ENCODE assay signal across 9 cellular contexts in the genomic region with DNA sequence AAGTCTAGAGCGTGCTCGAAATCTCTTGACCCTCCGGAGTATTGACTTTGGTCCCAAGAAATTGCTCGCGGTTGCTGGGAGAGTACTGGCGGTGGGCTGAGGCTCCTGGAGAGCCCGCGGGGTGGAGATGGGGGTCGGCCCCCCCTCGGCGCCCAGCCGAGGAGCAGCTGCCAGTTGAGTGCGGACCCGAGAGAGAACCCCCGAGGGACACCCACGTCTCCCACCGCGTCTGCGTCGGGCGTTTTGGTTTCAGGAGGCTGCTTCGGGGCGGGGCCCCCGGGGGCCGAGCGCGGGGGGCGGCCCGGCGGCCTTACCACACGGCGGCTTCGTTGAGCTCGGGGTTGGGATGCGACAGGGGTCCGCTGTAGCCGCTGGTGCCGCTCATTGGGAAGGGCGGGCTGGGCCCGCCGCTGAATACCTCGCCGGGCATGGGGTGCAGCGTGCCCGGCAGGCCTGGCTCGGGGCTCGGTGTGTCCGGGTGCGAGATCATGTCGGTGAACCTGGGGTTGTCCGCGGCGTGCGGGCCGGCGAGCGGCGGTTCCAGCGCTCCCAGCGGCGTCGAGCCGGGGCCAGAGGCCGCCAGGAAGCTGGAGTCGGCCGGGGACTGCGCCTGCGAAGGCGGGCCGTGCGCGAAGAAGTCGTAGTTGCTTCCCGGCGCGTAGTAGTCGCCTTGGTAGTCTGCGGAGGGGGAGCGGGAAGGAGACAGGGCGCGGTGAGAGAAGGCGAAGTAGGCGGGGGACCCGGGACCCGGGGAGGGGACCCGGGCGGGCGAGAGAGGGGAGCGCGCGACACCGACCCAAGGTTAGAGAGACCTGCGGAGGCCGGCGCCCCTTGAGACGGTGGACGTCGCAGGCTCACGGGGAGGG. TPM values are rescaled to one million over a fixed set of nuclear protein-coding genes. Genes with fewer than 3 reads are reported as not detected.
DNase-seq lines count a peak whose midpoint lies in the region; ATAC-seq and TF ChIP-seq lines count a peak whose summit lies in the region.
"Had no signal": no experiment of that assay in that cellular context is flagged by ENCODE, and none has a peak within 500 bp of the region (broad histone marks: within the 10 kb centered on the region; RNA-seq: fewer than 3 reads in every experiment).

No MANE protein-coding gene starts in this region.

- H3K4me3 Mint-ChIP-seq in neural crest cell, result peak overlapping the region; percentile 50

- 12 to 19% methylated on average over 99 of the region's 99 CpGs for WGBS in ectodermal cell, 2 experiments

- H3K9me3 ChIP-seq in ectodermal cell (ENCODE audit: control insufficient read depth, low read length), result no peaks in the 10 kb centered on the region

- H3K27me3 Mint-ChIP-seq in neural crest cell (ENCODE audit: low read depth), result peaks cover 98% of the 10 kb centered on the region

- no peak overlapping the region for H3K27ac ChIP-seq in ectodermal cell (ENCODE audit: insufficient read depth, low read depth, low read length, poor library complexity, severe bottlenecking)

- peaks cover 3% of the 10 kb centered on the region for H3K36me3 Mint-ChIP-seq in neural crest cell (ENCODE audit: low read depth)

- no peaks in the 10 kb centered on the region for H3K36me3 ChIP-seq in ectodermal cell (ENCODE audit: control insufficient read depth, insufficient read depth, low read length)

- in situ Hi-C loops in GM13976 (cut with MboI; ENCODE audit: low sequenced_read_pairs, unreplicated experiment), result loop anchor here (25.0 kb wide), 2 partner anchors 449 to 949 kb away; partner anchors contain the start of gene TBX5

- peaks cover 21% of the 10 kb centered on the region for H3K4me1 Mint-ChIP-seq in neural crest cell

- no peak overlapping the region for H3K27ac Mint-ChIP-seq in neural crest cell (ENCODE audit: unreplicated experiment)

- H3K4me3 ChIP-seq in ectodermal cell (ENCODE audit: insufficient read depth, low read depth, low read length), result peak overlapping the region; percentile 28

- H3K9me3 Mint-ChIP-seq in neural crest cell, result no peaks in the 10 kb centered on the region

- H3K27me3 ChIP-seq in ectodermal cell (ENCODE audit: control insufficient read depth, insufficient read depth, low read length, poor library complexity, severe bottlenecking), result peaks cover 64% of the 10 kb centered on the region

- peaks cover 39% of the 10 kb centered on the region for H3K4me1 ChIP-seq in ectodermal cell (ENCODE audit: control insufficient read depth, insufficient read depth, low read length)

- TF ChIP-seq CTCF in neural crest cell (conservative IDR thresholded peaks at IDR 0.05) (no peak), GM13976 (IDR thresholded peaks at IDR 0.05; ENCODE audit: borderline replicate concordance, control extremely low read depth, extremely low read depth, insufficient read depth, missing control alignments) (no peak)

- no peak for ATAC-seq in HG03378 (IDR thresholded peaks at IDR 0.05; ENCODE audit: unreplicated experiment)

- DNase-seq in stimulated activated CD4-positive, alpha-beta T cell treated with anti-CD3 and anti-CD28 coated beads, Interleukin-12 subunit alpha, Interleukin-12 subunit beta, amount 100 ng/mL, for 4 hours, result peak; percentile 11
- no peak for DNase-seq in stimulated activated CD4-positive, alpha-beta T cell treated with anti-CD3 and anti-CD28 coated beads, Interleukin-4, amount 100 ng/mL, for 24 hours
- DNase-seq in neural crest cell (ENCODE audit: low read depth, low spot score), result no peak
- DNase-seq in inferior parietal cortex (ENCODE audit: extremely low spot score), result no peak
- DNase-seq in GM13976 (ENCODE audit: low spot score), result no peak
- no peak for DNase-seq in NCI-H2081 treated with DMSO at 0.1 percent for 48 hours (lab: John Stamatoyannopoulos, UW)

RNA-seq across cellular contexts. Expression of gene LHX5, which starts 8.6 kb away (rescaled TPM):
- 36.3 TPM for polyA plus RNA-seq in ectodermal cell (2013, experiment 1 of 4)
- 55.7 TPM for polyA plus RNA-seq in ectodermal cell (2013, experiment 2 of 4)
- polyA plus RNA-seq in ectodermal cell (2013, experiment 3 of 4), result 39.0 TPM
- 43.8 TPM for polyA plus RNA-seq in ectodermal cell (2013, experiment 4 of 4)
- 1.5 and 1.8 TPM in 2 replicates for total RNA-seq in neural crest cell
- total RNA-seq: OCI-LY7 had no signal

RNA-seq across cellular contexts. Expression of gene SDSL, which starts 40.9 kb away (rescaled TPM):
- 3.7 TPM for polyA plus RNA-seq in ectodermal cell (2013, experiment 1 of 4)
- 3.1 TPM for polyA plus RNA-seq in ectodermal cell (2013, experiment 2 of 4)
- 4.5 TPM for polyA plus RNA-seq in ectodermal cell (2013, experiment 3 of 4)
- 4.2 TPM for polyA plus RNA-seq in ectodermal cell (2013, experiment 4 of 4)
- 1.5 and 3.3 TPM in 2 replicates for total RNA-seq in neural crest cell
- total RNA-seq: OCI-LY7 had no signal

RNA-seq across cellular contexts. Expression of gene SDS, which starts 59.4 kb away (rescaled TPM):
- not detected for polyA plus RNA-seq in ectodermal cell (2013, experiment 1 of 4)
- not detected for polyA plus RNA-seq in ectodermal cell (2013, experiment 2 of 4)
- polyA plus RNA-seq in ectodermal cell (2013, experiment 3 of 4), result not detected
- not detected for polyA plus RNA-seq in ectodermal cell (2013, experiment 4 of 4)
- not detected in 2 replicates for total RNA-seq in neural crest cell
- total RNA-seq: OCI-LY7 had no signal
